ENCODE assay signal across 21 cellular contexts in genomic region chr16:959232-960040, GRCh38.
"Had no signal": no experiment of that assay in that cellular context is flagged by ENCODE, and none has a peak within 500 bp of the region (broad histone marks: within the 10 kb centered on the region; RNA-seq: fewer than 3 reads in every experiment).

No MANE protein-coding gene starts in this region.

- DNase-seq: activated CD4-positive, alpha-beta T cell treated with anti-CD3 and anti-CD28 coated beads for 4 hours; activated CD4-positive, alpha-beta T cell treated with anti-CD3 and anti-CD28 coated beads, Interleukin-2, amount 50 U/mL, for 4 hours; activated CD8-positive, alpha-beta memory T cell treated with anti-CD3 and anti-CD28 coated beads, Interleukin-2, amount 10 ng/mL, durations not matched to agents 7 days and 5 days; activated naive CD4-positive, alpha-beta T cell treated with anti-CD3 and anti-CD28 coated beads, Interleukin-2, amount 50 U/mL, for 16 hours; activated naive CD8-positive, alpha-beta T cell treated with anti-CD3 and anti-CD28 coated beads, Interleukin-2, amount 10 ng/mL, durations not matched to agents 7 days and 5 days; adrenal gland; anterior cingulate cortex; central memory CD4-positive, alpha-beta T cell; NCI-H1105 treated with DMSO at 0.1 percent for 48 hours; NCI-H1436 treated with DMSO at 0.1 percent for 48 hours; NCI-H187; NCI-H2081; NCI-H510A treated with DMSO at 0.1 percent for 48 hours; NCI-H69; NK-92 treated with Interleukin-12 subunit alpha and Interleukin-12 subunit beta, amount 100 ng/mL, for 24 hours; OCI-M1; RPMI8226; T-cell; WERI-Rb-1 had no signal

- H3K4me1 ChIP-seq: breast epithelium had no signal

- H3K4me3 ChIP-seq: adrenal gland, breast epithelium, SK-N-MC had no signal

- H3K27me3 Mint-ChIP-seq: activated CD8-positive, alpha-beta memory T cell treated with anti-CD3 and anti-CD28 coated beads, Interleukin-2, amount 10 ng/mL, durations not matched to agents 7 days and 5 days; activated naive CD8-positive, alpha-beta T cell treated with anti-CD3 and anti-CD28 coated beads, Interleukin-2, amount 10 ng/mL, durations not matched to agents 7 days and 5 days; T-cell had no signal

- H3K9me3 ChIP-seq: adrenal gland, breast epithelium had no signal

- H3K27me3 ChIP-seq: adrenal gland, breast epithelium had no signal

- H3K36me3 ChIP-seq: adrenal gland, breast epithelium, WERI-Rb-1 had no signal

- H3K4me3 Mint-ChIP-seq: activated CD8-positive, alpha-beta memory T cell treated with anti-CD3 and anti-CD28 coated beads, Interleukin-2, amount 10 ng/mL, durations not matched to agents 7 days and 5 days; activated naive CD8-positive, alpha-beta T cell treated with anti-CD3 and anti-CD28 coated beads, Interleukin-2, amount 10 ng/mL, durations not matched to agents 7 days and 5 days; T-cell had no signal

- H3K9me3 Mint-ChIP-seq: activated naive CD8-positive, alpha-beta T cell treated with anti-CD3 and anti-CD28 coated beads, Interleukin-2, amount 10 ng/mL, durations not matched to agents 7 days and 5 days; T-cell had no signal

- H3K36me3 Mint-ChIP-seq: activated naive CD8-positive, alpha-beta T cell treated with anti-CD3 and anti-CD28 coated beads, Interleukin-2, amount 10 ng/mL, durations not matched to agents 7 days and 5 days had no signal

- H3K27ac Mint-ChIP-seq: activated CD8-positive, alpha-beta memory T cell treated with anti-CD3 and anti-CD28 coated beads, Interleukin-2, amount 10 ng/mL, durations not matched to agents 7 days and 5 days; activated naive CD8-positive, alpha-beta T cell treated with anti-CD3 and anti-CD28 coated beads, Interleukin-2, amount 10 ng/mL, durations not matched to agents 7 days and 5 days; T-cell had no signal

- H3K27ac ChIP-seq: adrenal gland, breast epithelium, SK-N-MC, WERI-Rb-1 had no signal
